ENCODE assay signal across 8 cellular contexts in genomic region chr5:179608131-179608581, GRCh38. TPM values are rescaled to one million over a fixed set of nuclear protein-coding genes. Genes with fewer than 3 reads are reported as not detected.
DNase-seq lines count a peak whose midpoint lies in the region; ATAC-seq and TF ChIP-seq lines count a peak whose summit lies in the region.

No MANE protein-coding gene starts in this region.

- no peak overlapping the region for H3K4me2 ChIP-seq in MM.1S (ENCODE audit: low read depth, low read length)

- peaks cover 6% of the 10 kb centered on the region; the same call in 1 of the 2 replicates for H3K36me3 ChIP-seq in MM.1S (replicated peaks; ENCODE audit: insufficient read depth, low read length)

- H2AFZ ChIP-seq in MM.1S (ENCODE audit: low read length): no peak overlapping the region

- DNase-seq in AML-193 (lab: John Stamatoyannopoulos, UW) (peak; percentile 16 to 25), MM.1S (peak; percentile 72), mesothelial cell of epicardium (ENCODE audit: low spot score in 2 of 2, unreplicated experiment in 2 of 2) (no peak), NCI-H2227 treated with DMSO at 0.1 percent for 48 hours (lab: John Stamatoyannopoulos, UW) (no peak), HPDE6-E6E7 (ENCODE audit: extremely low spot score) (no peak)
- peak; percentile 51 for DNase-seq in activated naive CD4-positive, alpha-beta T cell treated with anti-CD3 and anti-CD28 coated beads for 36 hours
- no peak for DNase-seq in stimulated activated CD4-positive, alpha-beta T cell treated with anti-CD3 and anti-CD28 coated beads, Interleukin-2, amount 100 ng/mL, for 48 hours

- H3K36me3 Mint-ChIP-seq in activated naive CD4-positive, alpha-beta T cell treated with anti-CD3 and anti-CD28 coated beads for 36 hours (ENCODE audit: low read depth): peaks cover 26% of the 10 kb centered on the region
- H3K36me3 Mint-ChIP-seq in mesothelial cell of epicardium: peaks cover 33% of the 10 kb centered on the region

- intact Hi-C loops in activated naive CD4-positive, alpha-beta T cell treated with anti-CD3 and anti-CD28 coated beads for 36 hours (cut with micrococcal nuclease): no loop called here

- H4K20me1 ChIP-seq in MM.1S (ENCODE audit: insufficient read depth, low read length): peaks cover 5% of the 10 kb centered on the region; the same call in 1 of the 2 replicates

- no peak for ATAC-seq in HG03442 (IDR thresholded peaks at IDR 0.05; ENCODE audit: unreplicated experiment)

- H3K4me3 ChIP-seq in MM.1S (ENCODE audit: low read length): no peak overlapping the region

- H3K9me2 ChIP-seq in MM.1S (replicated peaks; ENCODE audit: insufficient read depth, low read length): no peaks in the 10 kb centered on the region

- no peak overlapping the region for H3K4me3 Mint-ChIP-seq in activated naive CD4-positive, alpha-beta T cell treated with anti-CD3 and anti-CD28 coated beads for 36 hours
- no peak overlapping the region for H3K4me3 Mint-ChIP-seq in mesothelial cell of epicardium

- CTCF ChIA-PET in activated naive CD4-positive, alpha-beta T cell treated with anti-CD3 and anti-CD28 coated beads for 36 hours (lab: Charles Lee): interaction anchor here (0.6 to 1.2 kb wide), 2 partner anchors 11 to 52 kb away, joined by 4 read pairs; no protein-coding TSS in a partner anchor

- TF ChIP-seq CTCF in MM.1S (IDR thresholded peaks at IDR 0.05; ENCODE audit: low read length) (no peak), mesothelial cell of epicardium (IDR thresholded peaks at IDR 0.05; ENCODE audit: unreplicated experiment) (no peak)

- H3K4me1 ChIP-seq in MM.1S (ENCODE audit: low read length): peaks cover 6% of the 10 kb centered on the region

- peaks cover 23% of the 10 kb centered on the region for H3F3A ChIP-seq in MM.1S (ENCODE audit: insufficient read depth, low read length)

- H3K27me3 Mint-ChIP-seq in activated naive CD4-positive, alpha-beta T cell treated with anti-CD3 and anti-CD28 coated beads for 36 hours (ENCODE audit: low read depth): no peaks in the 10 kb centered on the region
- H3K27me3 Mint-ChIP-seq in mesothelial cell of epicardium (ENCODE audit: low read depth): no peaks in the 10 kb centered on the region

- peak overlapping the region; percentile 42; the same call in 1 of the 2 replicates for H3K27ac ChIP-seq in MM.1S (ENCODE audit: low read length)

- 0 out of 2 replicates have a peak, but pooled peaks cover 2% of the 10 kb centered on the region for H3K79me2 ChIP-seq in MM.1S (ENCODE audit: low read length)

- peak overlapping the region; percentile 66 for H3K27ac Mint-ChIP-seq in activated naive CD4-positive, alpha-beta T cell treated with anti-CD3 and anti-CD28 coated beads for 36 hours
- peak overlapping the region; percentile 41 for H3K27ac Mint-ChIP-seq in mesothelial cell of epicardium

- H3K9ac ChIP-seq in MM.1S (ENCODE audit: low read length): no peak overlapping the region

- no peaks in the 10 kb centered on the region for H3K9me3 ChIP-seq in MM.1S (replicated peaks; ENCODE audit: insufficient read depth, low read length)

- H3K4me1 Mint-ChIP-seq in activated naive CD4-positive, alpha-beta T cell treated with anti-CD3 and anti-CD28 coated beads for 36 hours (ENCODE audit: low read depth): peaks cover 22% of the 10 kb centered on the region
- H3K4me1 Mint-ChIP-seq in mesothelial cell of epicardium: peaks cover 15% of the 10 kb centered on the region

- H3K27me3 ChIP-seq in MM.1S (replicated peaks; ENCODE audit: insufficient read depth, low read length): no peaks in the 10 kb centered on the region

- H3K9me3 Mint-ChIP-seq in activated naive CD4-positive, alpha-beta T cell treated with anti-CD3 and anti-CD28 coated beads for 36 hours: no peaks in the 10 kb centered on the region
- H3K9me3 Mint-ChIP-seq in mesothelial cell of epicardium: no peaks in the 10 kb centered on the region

RNA-seq across cellular contexts. Expression of gene HNRNPH1, which starts 15.3 kb away (rescaled TPM):
- 100 to 1,000 TPM; 708 to 713 TPM for total RNA-seq in activated naive CD4-positive, alpha-beta T cell treated with anti-CD3 and anti-CD28 coated beads for 36 hours
- total RNA-seq in mesothelial cell of epicardium: 1,105 to 1,117 TPM (median 1,115 TPM) in 3 replicates

RNA-seq across cellular contexts. Expression of gene RUFY1, which starts 57.8 kb away (rescaled TPM):
- total RNA-seq in activated naive CD4-positive, alpha-beta T cell treated with anti-CD3 and anti-CD28 coated beads for 36 hours: 10 to 100 TPM; 27.8 to 31.0 TPM
- 46.3 to 55.9 TPM (median 51.5 TPM) in 3 replicates for total RNA-seq in mesothelial cell of epicardium

Comparison
In these comparisons a context has a peak if more than half of its experiments do, and no peak if none do; other contexts are left out.
1. DNase-seq: peak in AML-193 (2 of 2), MM.1S (single experiment) and activated naive CD4-positive, alpha-beta T cell treated with anti-CD3 and anti-CD28 coated beads for 36 hours (single experiment); none in mesothelial cell of epicardium (0 of 2), NCI-H2227 treated with DMSO at 0.1 percent for 48 hours (single experiment), stimulated activated CD4-positive, alpha-beta T cell treated with anti-CD3 and anti-CD28 coated beads, Interleukin-2, amount 100 ng/mL, for 48 hours (0 of 2) and HPDE6-E6E7 (single experiment).